ENCODE assay signal across 19 cellular contexts in genomic region chr12:78143717-78144116, GRCh38.
A peak's percentile ranks its signal among the peaks of the same experiment; 100 is the strongest.
DNase-seq lines count a peak whose midpoint lies in the region; ATAC-seq, FAIRE-seq and TF ChIP-seq lines count a peak whose summit lies in the region.
"Had no signal": no experiment of that assay in that cellular context is flagged by ENCODE, and none has a peak within 500 bp of the region (broad histone marks: within the 10 kb centered on the region; RNA-seq: fewer than 3 reads in every experiment).

No MANE protein-coding gene starts in this region.

- H3K79me2 ChIP-seq in GM12878 (ENCODE audit: control insufficient read depth, insufficient read depth, low read length) = no peaks in the 10 kb centered on the region

- ATAC-seq in GM12878 (no peak), HG03108 (IDR thresholded peaks at IDR 0.05; ENCODE audit: unreplicated experiment) (no peak)
- ATAC-seq: GM23338, HCT116 had no signal

- no peaks in the 10 kb centered on the region for H4K20me1 ChIP-seq in GM12878 (ENCODE audit: control insufficient read depth, insufficient read depth)

- FAIRE-seq in GM12878 (lab: Jason Lieb, UNC) = peak; percentile 7
- FAIRE-seq: GM12891, GM18507 had no signal

- H2AFZ ChIP-seq in GM12878 (ENCODE audit: control insufficient read depth, low read depth, low read length) = no peak overlapping the region
- H2AFZ ChIP-seq: GM23338 had no signal

- RAD21 ChIA-PET in GM12878 (lab: Charles Lee; ENCODE audit: unreplicated experiment) = no interaction called here

- DNase-seq in NCI-H2227 (lab: John Stamatoyannopoulos, UW; ENCODE audit: unreplicated experiment) = peak; percentile 18
- DNase-seq in NCI-H2227 treated with DMSO at 0.1 percent for 48 hours (lab: John Stamatoyannopoulos, UW) = no peak
- peak; percentile 21 for DNase-seq in NCI-H2107 (lab: John Stamatoyannopoulos, UW)
- peak; percentile 66 for DNase-seq in NCI-H2107 treated with DMSO at 0.1 percent for 48 hours (lab: John Stamatoyannopoulos, UW; ENCODE audit: unreplicated experiment)
- no peak for DNase-seq in GM12878 (ENCODE audit: low read depth, low spot score)
- DNase-seq in GM10248 (ENCODE audit: extremely low spot score) = no peak
- DNase-seq in ascending aorta (ENCODE audit: low spot score in 2 of 2) = no peak
- DNase-seq: C1 segment of cervical spinal cord; Calu3; CD4-positive, alpha-beta memory T cell; COR-L47; DMS153; DND-41; H9 had no signal

- H3K4me1 ChIP-seq in GM12878 (ENCODE audit: control insufficient read depth, insufficient read depth, low read length) = no peaks in the 10 kb centered on the region
- no peaks in the 10 kb centered on the region for H3K4me1 ChIP-seq in ascending aorta

- intact Hi-C loops in GM12878 (cut with micrococcal nuclease; ENCODE audit: unreplicated experiment) = loop anchor here (10.0 kb wide), 1 partner anchor 441 kb away; no protein-coding TSS in a partner anchor
- intact Hi-C loops in ascending aorta (cut with DNase I) = no loop called here

- POLR2A ChIA-PET in GM12878 (lab: Charles Lee) = no interaction called here
- POLR2A ChIA-PET in GM10248 (lab: Yijun Ruan, JAX) = no interaction called here

- TF ChIP-seq RAD21 in GM12878 (IDR thresholded peaks at IDR 0.05; ENCODE audit: insufficient read depth, low read depth, low read length) = no peak

- H3K9ac ChIP-seq in GM12878 (ENCODE audit: control insufficient read depth, insufficient read depth, low read length) = no peak overlapping the region

- TF ChIP-seq EP300 in GM12878 (IDR thresholded peaks at IDR 0.05; ENCODE audit: borderline replicate concordance in 1 of 2, control insufficient read depth in 1 of 2, low read depth in 2 of 2, low read length in 2 of 2) = no peak

- no peak overlapping the region for H3K27ac ChIP-seq in GM12878 (ENCODE audit: control insufficient read depth, insufficient read depth)
- no peak overlapping the region for H3K27ac ChIP-seq in ascending aorta

- H3K36me3 ChIP-seq in GM12878 (ENCODE audit: control insufficient read depth in 2 of 2, insufficient read depth in 2 of 2, low read length in 1 of 2) = no peaks in the 10 kb centered on the region
- H3K36me3 ChIP-seq in ascending aorta = no peaks in the 10 kb centered on the region

- CTCF ChIA-PET in GM12878 (lab: Yijun Ruan, JAX) = interaction anchor here (0.7 to 1.1 kb wide), 2 partner anchors 9 to 41 kb away, joined by 3 read pairs; no protein-coding TSS in a partner anchor
- CTCF ChIA-PET in GM10248 (lab: Yijun Ruan, JAX) = no interaction called here

- TF ChIP-seq POLR2A in GM12878 (IDR thresholded peaks at IDR 0.05; ENCODE audit: low read depth, low read length) = no peak

- SMC1A ChIA-PET in GM12878 (lab: Charles Lee; ENCODE audit: uncharacterized antibody, unreplicated experiment) = interaction anchor here (0.7 kb wide), 1 partner anchor 17 kb away, joined by 3 read pairs; no protein-coding TSS in a partner anchor

- no TSS peak for BruUV-seq in GM12878 (replicated peaks; lab: Mats Ljungman, UMichigan)

- no peak overlapping the region for H3K4me2 ChIP-seq in GM12878 (ENCODE audit: control insufficient read depth, insufficient read depth)
- H3K4me2 ChIP-seq: GM23338 had no signal

- H3K9me3 ChIP-seq in GM12878 (replicated peaks; ENCODE audit: control insufficient read depth, insufficient read depth, low read length) (no peaks in the 10 kb centered on the region), ascending aorta (no peaks in the 10 kb centered on the region)

- H3K4me3 ChIP-seq in GM12878 (no peak overlapping the region), ascending aorta (no peak overlapping the region)
- H3K4me3 ChIP-seq: GM23338 had no signal

- in situ Hi-C loops in GM12878 (cut with MboI) = no loop called here

- TF ChIP-seq CTCF in GM12878 (IDR thresholded peaks at IDR 0.05 in 2 of 3, conservative IDR thresholded peaks at IDR 0.05 in 1 of 3; ENCODE audit: control insufficient read depth in 2 of 3, extremely low read depth in 1 of 3, insufficient read depth in 1 of 3, low read depth in 3 of 3, low read length in 3 of 3) (no peak), GM10248 (IDR thresholded peaks at IDR 0.05; ENCODE audit: control extremely low read depth, extremely low read depth, low read depth, missing control alignments) (no peak), ascending aorta (IDR thresholded peaks at IDR 0.05) (no peak)

- H3K27me3 ChIP-seq in GM12878 (replicated peaks in 1 of 2; ENCODE audit: control insufficient read depth in 2 of 2, insufficient read depth in 2 of 2, low read length in 1 of 2) (no peaks in the 10 kb centered on the region), ascending aorta (no peaks in the 10 kb centered on the region)

TF ChIP-seq in GM12878, 131 proteins besides CTCF, POLR2A, EP300 and RAD21:
- TF ChIP-seq SP1 (IDR thresholded peaks at IDR 0.05; ENCODE audit: low read depth, low read length) (no peak), ZBTB40 (IDR thresholded peaks at IDR 0.05; ENCODE audit: borderline replicate concordance) (no peak), TBL1XR1 (IDR thresholded peaks at IDR 0.05; ENCODE audit: low read depth, low read length) (no peak), ASH2L (IDR thresholded peaks at IDR 0.05; ENCODE audit: borderline replicate concordance, low read depth) (no peak), YBX1 (IDR thresholded peaks at IDR 0.05) (no peak), EZH2 (IDR thresholded peaks at IDR 0.05; ENCODE audit: borderline replicate concordance, control insufficient read depth, low read depth, low read length) (no peak)
- TF ChIP-seq, protein P1, sequence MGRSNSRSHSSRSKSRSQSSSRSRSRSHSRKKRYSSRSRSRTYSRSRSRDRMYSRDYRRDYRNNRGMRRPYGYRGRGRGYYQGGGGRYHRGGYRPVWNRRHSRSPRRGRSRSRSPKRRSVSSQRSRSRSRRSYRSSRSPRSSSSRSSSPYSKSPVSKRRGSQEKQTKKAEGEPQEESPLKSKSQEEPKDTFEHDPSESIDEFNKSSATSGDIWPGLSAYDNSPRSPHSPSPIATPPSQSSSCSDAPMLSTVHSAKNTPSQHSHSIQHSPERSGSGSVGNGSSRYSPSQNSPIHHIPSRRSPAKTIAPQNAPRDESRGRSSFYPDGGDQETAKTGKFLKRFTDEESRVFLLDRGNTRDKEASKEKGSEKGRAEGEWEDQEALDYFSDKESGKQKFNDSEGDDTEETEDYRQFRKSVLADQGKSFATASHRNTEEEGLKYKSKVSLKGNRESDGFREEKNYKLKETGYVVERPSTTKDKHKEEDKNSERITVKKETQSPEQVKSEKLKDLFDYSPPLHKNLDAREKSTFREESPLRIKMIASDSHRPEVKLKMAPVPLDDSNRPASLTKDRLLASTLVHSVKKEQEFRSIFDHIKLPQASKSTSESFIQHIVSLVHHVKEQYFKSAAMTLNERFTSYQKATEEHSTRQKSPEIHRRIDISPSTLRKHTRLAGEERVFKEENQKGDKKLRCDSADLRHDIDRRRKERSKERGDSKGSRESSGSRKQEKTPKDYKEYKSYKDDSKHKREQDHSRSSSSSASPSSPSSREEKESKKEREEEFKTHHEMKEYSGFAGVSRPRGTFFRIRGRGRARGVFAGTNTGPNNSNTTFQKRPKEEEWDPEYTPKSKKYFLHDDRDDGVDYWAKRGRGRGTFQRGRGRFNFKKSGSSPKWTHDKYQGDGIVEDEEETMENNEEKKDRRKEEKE (IDR thresholded peaks at IDR 0.05) = no peak

Comparison
In these comparisons a context has a peak if more than half of its experiments do, and no peak if none do; other contexts are left out.
1. DNase-seq: peak in NCI-H2227 (single experiment), NCI-H2107 (single experiment) and NCI-H2107 treated with DMSO at 0.1 percent for 48 hours (single experiment); none in NCI-H2227 treated with DMSO at 0.1 percent for 48 hours (single experiment), GM12878 (single experiment), GM10248 (single experiment) and ascending aorta (0 of 2).